In genomic region chr9:93105620-93106019, GRCh38 we compare ENCODE assay signal across 22 cellular contexts. TPM values are rescaled to one million over a fixed set of nuclear protein-coding genes. Genes with fewer than 3 reads are reported as not detected.
"Had no signal": no experiment of that assay in that cellular context is flagged by ENCODE, and none has a peak within 500 bp of the region (broad histone marks: within the 10 kb centered on the region; RNA-seq: fewer than 3 reads in every experiment).

No MANE protein-coding gene starts in this region.

- H3K9me3 ChIP-seq: right atrium auricular region, testis had no signal

- H3K4me1 ChIP-seq: testis had no signal

- H3K4me1 Mint-ChIP-seq: endodermal cell had no signal

- H3K9me3 Mint-ChIP-seq: natural killer cell treated with Interleukin-12 subunit alpha and Interleukin-12 subunit beta and Interleukin-15 and Interleukin-18, amount 100 ng/mL, for 72 hours had no signal

- H3K27ac ChIP-seq: heart left ventricle, right atrium auricular region, testis, transverse colon had no signal

- H3K27me3 Mint-ChIP-seq: activated CD4-positive, alpha-beta T cell treated with anti-CD3 and anti-CD28 coated beads for 36 hours; activated naive CD8-positive, alpha-beta T cell treated with anti-CD3 and anti-CD28 coated beads, Interleukin-2, amount 50 U/mL, for 24 hours; dendritic cell treated with granulocyte-macrophage colony-stimulating factor and Interleukin-4, amounts not matched to agents 40 ng/mL and 50 ng/mL, for 4 days; natural killer cell treated with Interleukin-12 subunit alpha and Interleukin-12 subunit beta and Interleukin-15 and Interleukin-18, amount 100 ng/mL, for 72 hours; stimulated activated naive B cell treated with anti-CD40 and anti-IgM and Interleukin-4, amounts not matched to agents 10 μg/mL and 1 μg/mL and 100 μg/mL, for 72 hours had no signal

- H3K27me3 ChIP-seq: heart left ventricle, right atrium auricular region, testis, transverse colon had no signal

- DNase-seq: activated CD4-positive, alpha-beta T cell treated with anti-CD3 and anti-CD28 coated beads for 36 hours; activated CD4-positive, CD25-positive, alpha-beta regulatory T cell; activated naive CD8-positive, alpha-beta T cell treated with anti-CD3 and anti-CD28 coated beads, Interleukin-2, amount 50 U/mL, for 24 hours; amygdala; caudate nucleus; foreskin fibroblast; hypothalamus; immature natural killer cell; stimulated activated CD4-positive, alpha-beta T cell treated with anti-CD3 and anti-CD28 coated beads, Interleukin-1b, Interleukin-23, amount 100 ng/mL, for 48 hours; stimulated activated CD4-positive, alpha-beta T cell treated with anti-CD3 and anti-CD28 coated beads, Interleukin-4, amount 100 ng/mL, for 4 hours; stimulated activated CD8-positive, alpha-beta memory T cell treated with anti-CD3 and anti-CD28 coated beads, Interleukin-4, amount 100 ng/mL, for 48 hours; stimulated activated naive B cell treated with anti-CD40 and anti-IgM and Interleukin-4, amounts not matched to agents 10 μg/mL and 1 μg/mL and 100 μg/mL, for 72 hours; testis; transverse colon had no signal

- H3K27ac Mint-ChIP-seq: activated naive CD8-positive, alpha-beta T cell treated with anti-CD3 and anti-CD28 coated beads, Interleukin-2, amount 50 U/mL, for 24 hours; dendritic cell treated with granulocyte-macrophage colony-stimulating factor and Interleukin-4, amounts not matched to agents 40 ng/mL and 50 ng/mL, for 4 days; endodermal cell; natural killer cell treated with Interleukin-12 subunit alpha and Interleukin-12 subunit beta and Interleukin-15 and Interleukin-18, amount 100 ng/mL, for 72 hours; stimulated activated naive B cell treated with anti-CD40 and anti-IgM and Interleukin-4, amounts not matched to agents 10 μg/mL and 1 μg/mL and 100 μg/mL, for 72 hours; T-helper 2 cell treated with Interferon-gamma antibody and Interleukin-4, amounts not matched to agents 5 μg/mL and 100 μg/mL, for 36 hours had no signal

- H3K4me3 Mint-ChIP-seq: activated CD4-positive, alpha-beta T cell treated with anti-CD3 and anti-CD28 coated beads for 36 hours; activated naive CD8-positive, alpha-beta T cell treated with anti-CD3 and anti-CD28 coated beads, Interleukin-2, amount 50 U/mL, for 24 hours; dendritic cell treated with granulocyte-macrophage colony-stimulating factor and Interleukin-4, amounts not matched to agents 40 ng/mL and 50 ng/mL, for 4 days; endodermal cell; immature natural killer cell; natural killer cell treated with Interleukin-12 subunit alpha and Interleukin-12 subunit beta and Interleukin-15 and Interleukin-18, amount 100 ng/mL, for 72 hours; stimulated activated naive B cell treated with anti-CD40 and anti-IgM and Interleukin-4, amounts not matched to agents 10 μg/mL and 1 μg/mL and 100 μg/mL, for 72 hours; T-helper 2 cell treated with Interferon-gamma antibody and Interleukin-4, amounts not matched to agents 5 μg/mL and 100 μg/mL, for 36 hours had no signal

- ATAC-seq: activated CD4-positive, alpha-beta T cell treated with anti-CD3 and anti-CD28 coated beads for 36 hours; activated naive CD8-positive, alpha-beta T cell treated with anti-CD3 and anti-CD28 coated beads, Interleukin-2, amount 50 U/mL, for 24 hours; esophagus mucosa; heart left ventricle; natural killer cell treated with Interleukin-12 subunit alpha and Interleukin-12 subunit beta and Interleukin-15 and Interleukin-18, amount 100 ng/mL, for 72 hours; stimulated activated naive B cell treated with anti-CD40 and anti-IgM and Interleukin-4, amounts not matched to agents 10 μg/mL and 1 μg/mL and 100 μg/mL, for 72 hours had no signal

- H3K4me3 ChIP-seq: heart left ventricle, right atrium auricular region, smooth muscle cell, testis, transverse colon had no signal

RNA-seq across cellular contexts. Expression of gene SUSD3, which starts 47.1 kb away (rescaled TPM):
- total RNA-seq: smooth muscle cell had no signal
